In the genomic region with DNA sequence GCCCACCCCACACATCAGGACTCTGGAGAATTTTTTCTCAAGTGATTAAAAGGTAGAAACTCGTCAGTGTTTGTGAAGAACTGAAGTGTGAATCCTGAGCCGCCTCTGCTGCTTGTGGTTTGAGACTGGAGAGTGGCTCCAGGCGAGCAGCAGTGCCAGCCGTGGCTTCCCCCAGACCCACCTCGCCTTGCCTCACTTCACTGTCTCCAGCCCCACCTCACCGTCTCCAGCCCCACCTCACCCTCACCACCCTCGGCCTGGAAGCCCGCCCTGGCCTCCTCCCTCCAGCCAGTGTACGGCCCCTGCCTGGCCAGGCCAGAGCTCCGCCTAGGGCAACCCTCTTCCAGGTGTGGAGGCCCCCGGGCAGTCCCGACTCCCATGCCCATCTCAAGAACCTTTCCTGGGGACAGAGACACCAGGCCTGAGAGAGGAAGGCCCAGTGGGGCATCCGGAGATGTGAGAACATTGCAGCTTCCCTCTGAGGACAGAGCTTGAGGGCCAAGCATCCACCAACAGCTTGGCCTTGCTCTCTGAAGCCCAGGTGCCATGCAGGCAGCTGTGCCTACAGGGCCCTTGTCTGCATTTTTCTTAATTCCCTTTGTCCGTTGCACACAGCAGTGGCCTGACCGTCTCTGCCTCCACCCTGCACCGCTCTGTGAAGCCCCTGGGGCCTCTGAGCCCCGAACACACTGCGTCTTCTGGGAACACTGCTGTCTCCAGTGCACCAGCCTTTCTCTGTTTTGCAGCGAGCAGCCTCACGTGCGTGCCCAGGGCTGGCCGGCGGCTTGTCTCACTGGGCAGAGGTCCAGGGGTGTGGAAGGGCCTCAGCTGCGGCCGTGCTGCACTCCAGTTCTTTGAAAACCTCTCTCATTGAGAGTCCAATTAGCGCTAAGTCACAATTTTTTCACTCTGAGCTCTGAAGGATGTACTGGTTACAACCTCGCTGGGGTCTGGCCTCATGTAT, we compare ENCODE assay signal across 9 cellular contexts. TPM values are rescaled to one million over a fixed set of nuclear protein-coding genes. Genes with fewer than 3 reads are reported as not detected.
DNase-seq lines count a peak whose midpoint lies in the region; TF ChIP-seq lines count a peak whose summit lies in the region.
"Had no signal": no experiment of that assay in that cellular context is flagged by ENCODE, and none has a peak within 500 bp of the region (broad histone marks: within the 10 kb centered on the region; RNA-seq: fewer than 3 reads in every experiment).

No MANE protein-coding gene starts in this region.

- H3K27me3 Mint-ChIP-seq in mesothelial cell of epicardium (ENCODE audit: low read depth) = no peaks in the 10 kb centered on the region
- H3K27me3 Mint-ChIP-seq in CD8-positive, alpha-beta memory T cell = no peaks in the 10 kb centered on the region
- H3K27me3 Mint-ChIP-seq: activated CD8-positive, alpha-beta memory T cell treated with anti-CD3 and anti-CD28 coated beads, Interleukin-2, amount 10 ng/mL, durations not matched to agents 7 days and 5 days had no signal

- no peaks in the 10 kb centered on the region for H3K36me3 ChIP-seq in testis (ENCODE audit: low read depth, missing control alignments)
- H3K36me3 ChIP-seq in CD8-positive, alpha-beta memory T cell (ENCODE audit: insufficient read depth, low read length) = no peaks in the 10 kb centered on the region

- no peak for TF ChIP-seq CTCF in mesothelial cell of epicardium (IDR thresholded peaks at IDR 0.05; ENCODE audit: unreplicated experiment)
- TF ChIP-seq CTCF in testis (IDR thresholded peaks at IDR 0.05) = no peak

- POLR2A ChIA-PET in CD8-positive, alpha-beta memory T cell (lab: Charles Lee) = no interaction called here

- H3K4me1 ChIP-seq in testis = peaks cover 52% of the 10 kb centered on the region
- H3K4me1 ChIP-seq in CD8-positive, alpha-beta memory T cell (ENCODE audit: insufficient read depth, low read length) = peaks cover 11% of the 10 kb centered on the region

- intact Hi-C loops in testis (cut with DNase I; ENCODE audit: low total_unique reads) = no loop called here

- H3K4me1 Mint-ChIP-seq in mesothelial cell of epicardium = peaks cover 13% of the 10 kb centered on the region
- peaks cover 4 to 7% (median 5%) of the 10 kb centered on the region in 3 donors for H3K4me1 Mint-ChIP-seq in CD8-positive, alpha-beta memory T cell

- WGBS in testis, 2 donors = 54 to 56% methylated on average over 26 to 27 of the region's 27 CpGs

- H3K9me3 Mint-ChIP-seq in mesothelial cell of epicardium = no peaks in the 10 kb centered on the region
- no peaks in the 10 kb centered on the region for H3K9me3 Mint-ChIP-seq in CD8-positive, alpha-beta memory T cell

- H3K4me3 ChIP-seq in testis = no peak overlapping the region
- no peak overlapping the region for H3K4me3 ChIP-seq in CD8-positive, alpha-beta memory T cell (ENCODE audit: low read length)

- TF ChIP-seq POLR2A in testis (IDR thresholded peaks at IDR 0.05) = no peak

- H3K36me3 Mint-ChIP-seq in mesothelial cell of epicardium = no peaks in the 10 kb centered on the region
- H3K36me3 Mint-ChIP-seq in CD8-positive, alpha-beta memory T cell = no peaks in the 10 kb centered on the region

- peak overlapping the region; percentile 87 for H3K27ac Mint-ChIP-seq in mesothelial cell of epicardium
- H3K27ac Mint-ChIP-seq in CD8-positive, alpha-beta memory T cell = peak overlapping the region in 2 of 8 donors; percentile 3 to 29
- H3K27ac Mint-ChIP-seq: activated CD8-positive, alpha-beta memory T cell treated with anti-CD3 and anti-CD28 coated beads, Interleukin-2, amount 10 ng/mL, durations not matched to agents 7 days and 5 days had no signal

- no peaks in the 10 kb centered on the region for H3K27me3 ChIP-seq in testis
- no peaks in the 10 kb centered on the region for H3K27me3 ChIP-seq in CD8-positive, alpha-beta memory T cell (ENCODE audit: insufficient read depth, low read length, poor library complexity, severe bottlenecking)

- no peaks in the 10 kb centered on the region for H3K9me3 ChIP-seq in testis
- no peaks in the 10 kb centered on the region for H3K9me3 ChIP-seq in CD8-positive, alpha-beta memory T cell (ENCODE audit: low read length)

- no peak overlapping the region for H3K4me3 Mint-ChIP-seq in mesothelial cell of epicardium
- peak overlapping the region in 2 of 7 donors; percentile 23 to 46 for H3K4me3 Mint-ChIP-seq in CD8-positive, alpha-beta memory T cell
- H3K4me3 Mint-ChIP-seq: activated CD8-positive, alpha-beta memory T cell treated with anti-CD3 and anti-CD28 coated beads, Interleukin-2, amount 10 ng/mL, durations not matched to agents 7 days and 5 days had no signal

- DNase-seq in NCI-H2227 treated with DMSO at 0.1 percent for 48 hours (lab: John Stamatoyannopoulos, UW) = peak; percentile 10
- peak; percentile 23 to 61 for DNase-seq in dermis microvascular lymphatic vessel endothelial cell (ENCODE audit: low read depth in 2 of 2)
- DNase-seq in mesothelial cell of epicardium (ENCODE audit: low spot score in 2 of 2, unreplicated experiment in 2 of 2) = no peak
- DNase-seq in testis = peak; percentile 88
- no peak for DNase-seq in stimulated activated CD4-positive, alpha-beta T cell treated with anti-CD3 and anti-CD28 coated beads, Interleukin-1b, Interleukin-23, amount 100 ng/mL, for 48 hours
- DNase-seq in NOMO-1 (lab: John Stamatoyannopoulos, UW; ENCODE audit: unreplicated experiment in 2 of 2) = no peak
- no peak for DNase-seq in CD8-positive, alpha-beta memory T cell
- DNase-seq: activated CD8-positive, alpha-beta memory T cell treated with anti-CD3 and anti-CD28 coated beads, Interleukin-2, amount 10 ng/mL, durations not matched to agents 7 days and 5 days; NCI-H69 had no signal

- H3K27ac ChIP-seq in testis = peak overlapping the region in 1 of 2 donors; percentile 66
- no peak overlapping the region for H3K27ac ChIP-seq in CD8-positive, alpha-beta memory T cell (ENCODE audit: low read depth, low read length)

- CTCF ChIA-PET in CD8-positive, alpha-beta memory T cell (lab: Charles Lee) = no interaction called here

RNA-seq across cellular contexts. Expression of gene SH3BP2, which starts 13.8 kb away (rescaled TPM):
- 12.5 and 16.9 TPM in 2 replicates for total RNA-seq in dermis microvascular lymphatic vessel endothelial cell
- 72.9 to 79.0 TPM (median 76.7 TPM) in 3 replicates for total RNA-seq in mesothelial cell of epicardium
- 10 to 100 TPM; 45.0 to 47.3 TPM for total RNA-seq in testis
- 26.6 TPM for polyA plus RNA-seq in testis (ENCODE audit: insufficient read depth, low read depth, low replicate concordance)
- 10 to 100 TPM; 68.8 to 75.4 TPM for total RNA-seq in CD8-positive, alpha-beta memory T cell
- polyA plus RNA-seq in CD8-positive, alpha-beta memory T cell = 35.7 TPM

RNA-seq across cellular contexts. Expression of gene ADD1, which starts 37.0 kb away (rescaled TPM):
- total RNA-seq in dermis microvascular lymphatic vessel endothelial cell (147 and 180 TPM in 2 replicates), mesothelial cell of epicardium (277 to 297 TPM (median 287 TPM) in 3 replicates), testis (100 to 1,000 TPM; 318 to 355 TPM)
- polyA plus RNA-seq in testis (ENCODE audit: insufficient read depth, low read depth, low replicate concordance) = 233 TPM
- 100 to 1,000 TPM; 185 to 192 TPM for total RNA-seq in CD8-positive, alpha-beta memory T cell
- 217 TPM for polyA plus RNA-seq in CD8-positive, alpha-beta memory T cell

RNA-seq across cellular contexts. Expression of gene TNIP2, which starts 50.5 kb away (rescaled TPM):
- total RNA-seq in dermis microvascular lymphatic vessel endothelial cell (71.6 and 91.3 TPM in 2 replicates), mesothelial cell of epicardium (23.8 to 25.9 TPM (median 25.0 TPM) in 3 replicates), testis (100 to 1,000 TPM in 1 of 2 donors, 10 to 100 TPM in 1; 99.7 to 108 TPM)
- polyA plus RNA-seq in testis (ENCODE audit: insufficient read depth, low read depth, low replicate concordance) = 35.1 TPM
- 10 to 100 TPM; 87.7 to 92.3 TPM for total RNA-seq in CD8-positive, alpha-beta memory T cell
- polyA plus RNA-seq in CD8-positive, alpha-beta memory T cell = 57.4 TPM

Comparison
In these comparisons a context has a peak if more than half of its experiments do, and no peak if none do; other contexts are left out.
1. DNase-seq: peak in NCI-H2227 treated with DMSO at 0.1 percent for 48 hours (single experiment), dermis microvascular lymphatic vessel endothelial cell (2 of 2) and testis (single experiment); none in mesothelial cell of epicardium (0 of 2), stimulated activated CD4-positive, alpha-beta T cell treated with anti-CD3 and anti-CD28 coated beads, Interleukin-1b, Interleukin-23, amount 100 ng/mL, for 48 hours (single experiment), NOMO-1 (0 of 2) and CD8-positive, alpha-beta memory T cell (0 of 5).